1 cellular context compared by ENCODE assay signal in genomic region chr1:234402939-234403338, GRCh38.
A peak's percentile ranks its signal among the peaks of the same experiment; 100 is the strongest.
TF ChIP-seq lines count a peak whose summit lies in the region.

No MANE protein-coding gene starts in this region.

TF ChIP-seq in K562, 482 proteins besides CTCF, POLR2A, EP300 and RAD21:
- TF ChIP-seq ATF7 (IDR thresholded peaks at IDR 0.05) = peak; percentile 93
- TF ChIP-seq ATF3 (IDR thresholded peaks at IDR 0.05) = peak; percentile 93
- no peak for TF ChIP-seq ATF3 (CRISPR knock-in tag; conservative IDR thresholded peaks at IDR 0.05)
- peak; percentile 61; the same call in 1 of the 2 replicates for TF ChIP-seq JUND (IDR thresholded peaks at IDR 0.05; ENCODE audit: borderline replicate concordance, low read depth, low read length)
- TF ChIP-seq JUND (tag; IDR thresholded peaks at IDR 0.05; ENCODE audit: borderline replicate concordance, low read depth, low read length) = peak; percentile 84; the same call in 2 of the 3 replicates
- no peak for TF ChIP-seq BDP1 (IDR thresholded peaks at IDR 0.05; ENCODE audit: insufficient read depth, insufficient read length)
- no peak for TF ChIP-seq SAP30 (IDR thresholded peaks at IDR 0.05; ENCODE audit: borderline replicate concordance, insufficient read depth, low read depth, low read length, poor library complexity, severe bottlenecking)
TF ChIP-seq in K562: peak in this region for 3.
